Comparison of ENCODE assay signal across 24 cellular contexts in the genomic region with DNA sequence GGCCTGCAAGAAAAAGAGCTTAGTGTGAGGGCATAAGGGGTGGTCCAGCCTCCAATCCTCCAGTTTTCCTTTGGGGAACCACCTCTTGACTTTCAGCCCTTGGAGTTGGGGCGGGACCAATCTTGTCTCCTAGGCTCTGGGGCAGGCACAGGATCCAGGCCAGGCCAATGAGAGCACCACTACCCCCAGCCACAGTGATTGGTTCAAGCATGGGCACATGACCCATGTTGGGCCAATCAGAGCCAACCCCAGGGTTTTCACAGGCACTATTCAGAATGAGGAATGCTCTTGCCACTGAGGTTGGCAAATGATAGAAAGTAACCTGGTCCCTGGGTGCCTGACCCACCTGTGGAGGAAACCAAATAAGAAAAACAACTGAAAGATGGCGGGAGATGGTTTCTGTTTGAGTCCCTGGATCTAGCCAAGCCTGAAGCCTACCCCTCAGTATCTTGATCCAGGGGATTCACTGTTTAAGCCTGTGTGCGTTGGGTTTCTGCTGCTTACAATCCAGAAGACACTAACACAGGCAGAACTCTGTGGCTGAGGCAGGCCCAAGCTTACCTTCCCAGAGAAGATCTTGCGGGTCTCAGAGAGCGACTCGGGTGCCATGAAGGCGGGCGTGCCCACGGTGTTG. TPM values are rescaled to one million over a fixed set of nuclear protein-coding genes. Genes with fewer than 3 reads are reported as not detected.
DNase-seq lines count a peak whose midpoint lies in the region; ATAC-seq and TF ChIP-seq lines count a peak whose summit lies in the region.
"Had no signal": no experiment of that assay in that cellular context is flagged by ENCODE, and none has a peak within 500 bp of the region (broad histone marks: within the 10 kb centered on the region; RNA-seq: fewer than 3 reads in every experiment).

No MANE protein-coding gene starts in this region.

- H3K4me3 ChIP-seq in right atrium auricular region (no peak overlapping the region), GM23248 (no peak overlapping the region)
- H3K4me3 ChIP-seq: heart right ventricle, SJSA1, smooth muscle cell, suprapubic skin had no signal

- no peaks in the 10 kb centered on the region for H4K20me1 ChIP-seq in GM23248 (ENCODE audit: insufficient read depth)

- H3K27me3 Mint-ChIP-seq in immature natural killer cell (ENCODE audit: low read depth in 3 of 3), result no peaks in the 10 kb centered on the region
- H3K27me3 Mint-ChIP-seq: activated CD4-positive, alpha-beta T cell treated with anti-CD3 and anti-CD28 coated beads, Interleukin-2, amount 10 ng/mL, durations not matched to agents 24 days and 14 days; IgD-negative memory B cell; naive thymus-derived CD8-positive, alpha-beta T cell had no signal

- H3K27ac Mint-ChIP-seq in immature natural killer cell, result peak overlapping the region in 1 of 6 donors; percentile 22
- H3K27ac Mint-ChIP-seq: activated CD4-positive, alpha-beta T cell treated with anti-CD3 and anti-CD28 coated beads, Interleukin-2, amount 10 ng/mL, durations not matched to agents 24 days and 14 days; naive thymus-derived CD8-positive, alpha-beta T cell had no signal

- DNase-seq in Right ventricle myocardium inferior (ENCODE audit: missing footprints) (peak; percentile 40), right atrium auricular region (ENCODE audit: low spot score) (no peak), RPMI7951 (ENCODE audit: low read depth) (peak; percentile 6), foreskin keratinocyte (no peak), immature natural killer cell (no peak), GM23248 (no peak), inferior parietal cortex (ENCODE audit: extremely low spot score) (no peak)
- DNase-seq: activated CD4-positive, alpha-beta T cell treated with anti-CD3 and anti-CD28 coated beads, Interleukin-2, amount 10 ng/mL, durations not matched to agents 24 days and 14 days; C1 segment of cervical spinal cord; Calu3; DND-41; heart right ventricle; naive thymus-derived CD8-positive, alpha-beta T cell; NCI-H1436; NCI-H510A; stimulated activated CD4-positive, alpha-beta T cell treated with anti-CD3 and anti-CD28 coated beads, Interleukin-2, amount 100 ng/mL, for 24 hours had no signal

- in situ Hi-C loops in GM23248 (cut with MboI), result no loop called here

- no peak for ATAC-seq in Right ventricle myocardium inferior
- peak; percentile 40 for ATAC-seq in foreskin keratinocyte
- ATAC-seq in GM18517 (IDR thresholded peaks at IDR 0.05; ENCODE audit: unreplicated experiment), result no peak
- ATAC-seq: activated naive CD4-positive, alpha-beta T cell treated with anti-CD3 and anti-CD28 coated beads, Interleukin-2, amount 50 U/mL, for 72 hours; heart right ventricle; left lobe of liver; naive thymus-derived CD8-positive, alpha-beta T cell; Panc1 had no signal

- no peak overlapping the region for H3K27ac ChIP-seq in right atrium auricular region
- no peak overlapping the region for H3K27ac ChIP-seq in foreskin keratinocyte
- no peak overlapping the region for H3K27ac ChIP-seq in GM23248
- H3K27ac ChIP-seq: heart right ventricle, SJSA1, suprapubic skin had no signal

- peaks cover 22 to 40% (median 25%) of the 10 kb centered on the region in 3 donors for H3K36me3 Mint-ChIP-seq in immature natural killer cell

- H3K9me3 ChIP-seq in right atrium auricular region, result no peaks in the 10 kb centered on the region
- H3K9me3 ChIP-seq in GM23248 (ENCODE audit: low read depth), result no peaks in the 10 kb centered on the region
- H3K9me3 ChIP-seq: heart right ventricle, SJSA1, suprapubic skin had no signal

- H3K27me3 ChIP-seq in right atrium auricular region (no peaks in the 10 kb centered on the region), foreskin keratinocyte (no peaks in the 10 kb centered on the region), GM23248 (replicated peaks; ENCODE audit: insufficient read depth) (no peaks in the 10 kb centered on the region)
- H3K27me3 ChIP-seq: heart right ventricle, SJSA1, suprapubic skin had no signal

- no peaks in the 10 kb centered on the region for H3F3A ChIP-seq in GM23248 (ENCODE audit: insufficient read depth)

- no peaks in the 10 kb centered on the region for H3K9me3 Mint-ChIP-seq in immature natural killer cell
- H3K9me3 Mint-ChIP-seq: activated CD4-positive, alpha-beta T cell treated with anti-CD3 and anti-CD28 coated beads, Interleukin-2, amount 10 ng/mL, durations not matched to agents 24 days and 14 days; activated naive CD4-positive, alpha-beta T cell treated with anti-CD3 and anti-CD28 coated beads, Interleukin-2, amount 50 U/mL, for 72 hours; naive thymus-derived CD8-positive, alpha-beta T cell had no signal

- no peaks in the 10 kb centered on the region for H3K9me2 ChIP-seq in GM23248 (ENCODE audit: insufficient read depth)

- 94% methylated on average over 9 of the region's 9 CpGs for WGBS in GM23248 (ENCODE audit: low coverage in 1 of 2, low lambda C conversion rate in 2 of 2, missing lambda C conversion rate in 2 of 2), 2 experiments

- no peak overlapping the region for H3K4me3 Mint-ChIP-seq in immature natural killer cell
- H3K4me3 Mint-ChIP-seq: activated CD4-positive, alpha-beta T cell treated with anti-CD3 and anti-CD28 coated beads, Interleukin-2, amount 10 ng/mL, durations not matched to agents 24 days and 14 days; IgD-negative memory B cell; naive thymus-derived CD8-positive, alpha-beta T cell had no signal

- no peak overlapping the region for H3K4me2 ChIP-seq in GM23248 (ENCODE audit: unreplicated experiment)
- H3K4me2 ChIP-seq: smooth muscle cell had no signal

- H3K9ac ChIP-seq in GM23248, result no peak overlapping the region

- H3K4me1 ChIP-seq in right atrium auricular region (no peaks in the 10 kb centered on the region), foreskin keratinocyte (no peaks in the 10 kb centered on the region), GM23248 (ENCODE audit: insufficient read depth) (no peaks in the 10 kb centered on the region)
- H3K4me1 ChIP-seq: heart right ventricle, SJSA1, suprapubic skin had no signal

- no peaks in the 10 kb centered on the region for H3K79me2 ChIP-seq in GM23248 (ENCODE audit: insufficient read depth)

- H2AFZ ChIP-seq in GM23248, result no peak overlapping the region

- H3K4me1 Mint-ChIP-seq in immature natural killer cell, result no peaks in the 10 kb centered on the region
- H3K4me1 Mint-ChIP-seq: naive thymus-derived CD8-positive, alpha-beta T cell had no signal

- intact Hi-C loops in Right ventricle myocardium inferior (cut with DNase I), result no loop called here

- peaks cover 56% of the 10 kb centered on the region for H3K36me3 ChIP-seq in right atrium auricular region
- peaks cover 33% of the 10 kb centered on the region; the same call in 1 of the 2 replicates for H3K36me3 ChIP-seq in GM23248 (ENCODE audit: low read depth)

- no peak for TF ChIP-seq CTCF in right atrium auricular region (IDR thresholded peaks at IDR 0.05)
- no peak for TF ChIP-seq CTCF in foreskin keratinocyte (conservative IDR thresholded peaks at IDR 0.05)

RNA-seq across cellular contexts. Expression of a gene that starts 42.9 kb away (rescaled TPM):
- total RNA-seq in Right ventricle myocardium inferior (4.7 TPM), right atrium auricular region (10 to 100 TPM; 21.8 to 21.9 TPM), foreskin keratinocyte (6.8 and 8.4 TPM in 2 replicates)
- total RNA-seq in RPMI7951 (2014; rRNA removed; shearing (Covaris generic)), result 8.9 and 10.1 TPM in 2 replicates
- polyA plus RNA-seq in foreskin keratinocyte (6.9 and 8.7 TPM in 2 replicates), immature natural killer cell (10 to 100 TPM; 38.2 to 49.0 (median 47.7) TPM), GM23248 (2016; fragmentation: Nextera tagmentation; extraction: Ambion mirVana) (18.5 TPM in 2 replicates)
- total RNA-seq in GM23248 (2014; rRNA removed; shearing (Covaris generic)), result 27.9 and 52.0 TPM in 2 replicates

RNA-seq across cellular contexts. Expression of a gene that starts 43.7 kb away (rescaled TPM):
- 15.2 TPM for total RNA-seq in Right ventricle myocardium inferior
- 10 to 100 TPM; 14.4 to 16.9 TPM for total RNA-seq in right atrium auricular region
- total RNA-seq in RPMI7951 (2014; rRNA removed; shearing (Covaris generic)), result 5.8 and 6.4 TPM in 2 replicates
- total RNA-seq in foreskin keratinocyte, result 20.3 TPM in 2 replicates
- 12.0 and 12.6 TPM in 2 replicates for polyA plus RNA-seq in foreskin keratinocyte
- polyA plus RNA-seq in immature natural killer cell, result 10 to 100 TPM in 2 of 3 donors, 1 to 10 TPM in 1; 8.0 to 20.3 (median 12.6) TPM
- 15.9 and 20.1 TPM in 2 replicates for total RNA-seq in GM23248 (2014; rRNA removed; shearing (Covaris generic))
- polyA plus RNA-seq in GM23248 (2016; fragmentation: Nextera tagmentation; extraction: Ambion mirVana), result 29.8 TPM in 2 replicates

Comparison
In these comparisons a context has a peak if more than half of its experiments do, and no peak if none do; other contexts are left out.
1. DNase-seq: peak in Right ventricle myocardium inferior (single experiment) and RPMI7951 (single experiment); none in right atrium auricular region (single experiment), foreskin keratinocyte (0 of 2), immature natural killer cell (0 of 3), GM23248 (single experiment) and inferior parietal cortex (single experiment).